Comparison of ENCODE assay signal across 24 cellular contexts in genomic region chr21:45584786-45585185, GRCh38. TPM values are rescaled to one million over a fixed set of nuclear protein-coding genes. Genes with fewer than 3 reads are reported as not detected.
"Had no signal": no experiment of that assay in that cellular context is flagged by ENCODE, and none has a peak within 500 bp of the region (broad histone marks: within the 10 kb centered on the region; RNA-seq: fewer than 3 reads in every experiment).

No MANE protein-coding gene starts in this region.

- H3K9me3 ChIP-seq: colonic mucosa, pancreas had no signal

- H3K36me3 ChIP-seq: breast epithelium, colonic mucosa, gastroesophageal sphincter, neutrophil, pancreas, transverse colon had no signal

- H3K27ac ChIP-seq: breast epithelium, colonic mucosa, gastroesophageal sphincter, neutrophil, pancreas, skin epidermis, transverse colon had no signal

- DNase-seq: activated B cell treated with CpG ODN at 0.5 μM for 24 hours; activated CD4-positive, alpha-beta T cell treated with anti-CD3 and anti-CD28 coated beads for 36 hours; activated CD4-positive, alpha-beta T cell treated with anti-CD3 and anti-CD28 coated beads, Interleukin-2, amount 50 U/mL, for 48 hours; activated naive CD4-positive, alpha-beta T cell treated with anti-CD3 and anti-CD28 coated beads for 36 hours; activated naive CD8-positive, alpha-beta T cell treated with anti-CD3 and anti-CD28 coated beads, Interleukin-2, amount 10 ng/mL, durations not matched to agents 7 days and 5 days; activated T-cell treated with anti-CD3 and anti-CD28 coated beads, Interleukin-2, amount 50 U/mL, for 24 hours; amniotic stem cell; colonic mucosa; hypothalamus; naive thymus-derived CD8-positive, alpha-beta T cell; right cardiac atrium; stimulated activated CD4-positive, alpha-beta T cell treated with anti-CD3 and anti-CD28 coated beads, Interleukin-1b, Interleukin-23, amount 100 ng/mL, for 48 hours; stimulated activated naive CD8-positive, alpha-beta T cell treated with anti-CD3 and anti-CD28 coated beads, Interleukin-15, amount 100 ng/mL, for 72 hours; T-helper 9 cell; transverse colon had no signal

- H3K27ac Mint-ChIP-seq: activated B cell treated with CpG ODN at 0.5 μM for 24 hours; activated CD4-positive, alpha-beta T cell treated with anti-CD3 and anti-CD28 coated beads for 36 hours; activated naive CD4-positive, alpha-beta T cell treated with anti-CD3 and anti-CD28 coated beads for 36 hours; activated naive CD8-positive, alpha-beta T cell treated with anti-CD3 and anti-CD28 coated beads, Interleukin-2, amount 10 ng/mL, durations not matched to agents 7 days and 5 days; activated T-cell treated with anti-CD3 and anti-CD28 coated beads, Interleukin-2, amount 50 U/mL, for 24 hours; activated T-helper 2 cell treated with anti-CD3 and anti-CD28 coated beads, Interferon-gamma antibody, Interleukin-2, Interleukin-4, amounts not matched to agents 10 μg/mL and 5 μg/mL and 100 μg/mL, durations not matched to agents 14 hours and 24 hours and 36 hours; naive thymus-derived CD8-positive, alpha-beta T cell; stimulated activated effector memory CD8-positive, alpha-beta T cell treated with anti-CD3 and anti-CD28 coated beads, Interleukin-12 subunit alpha, Interleukin-12 subunit beta, amount 100 ng/mL, for 72 hours; stimulated activated naive CD8-positive, alpha-beta T cell treated with anti-CD3 and anti-CD28 coated beads, Interleukin-15, amount 100 ng/mL, for 72 hours had no signal

- H3K4me3 ChIP-seq: breast epithelium, colonic mucosa, gastroesophageal sphincter, lung, pancreas, skin epidermis, transverse colon had no signal

- H3K27me3 ChIP-seq: colonic mucosa, pancreas had no signal

- H3K36me3 Mint-ChIP-seq: stimulated activated effector memory CD8-positive, alpha-beta T cell treated with anti-CD3 and anti-CD28 coated beads, Interleukin-12 subunit alpha, Interleukin-12 subunit beta, amount 100 ng/mL, for 72 hours had no signal

- H3K4me3 Mint-ChIP-seq: activated B cell treated with CpG ODN at 0.5 μM for 24 hours; activated CD4-positive, alpha-beta T cell treated with anti-CD3 and anti-CD28 coated beads for 36 hours; activated naive CD4-positive, alpha-beta T cell treated with anti-CD3 and anti-CD28 coated beads for 36 hours; activated naive CD8-positive, alpha-beta T cell treated with anti-CD3 and anti-CD28 coated beads, Interleukin-2, amount 10 ng/mL, durations not matched to agents 7 days and 5 days; activated T-cell treated with anti-CD3 and anti-CD28 coated beads, Interleukin-2, amount 50 U/mL, for 24 hours; naive thymus-derived CD8-positive, alpha-beta T cell; stimulated activated effector memory CD8-positive, alpha-beta T cell treated with anti-CD3 and anti-CD28 coated beads, Interleukin-12 subunit alpha, Interleukin-12 subunit beta, amount 100 ng/mL, for 72 hours; stimulated activated naive CD8-positive, alpha-beta T cell treated with anti-CD3 and anti-CD28 coated beads, Interleukin-15, amount 100 ng/mL, for 72 hours had no signal

- H3K4me1 ChIP-seq: breast epithelium, colonic mucosa, pancreas had no signal

- H3K4me1 Mint-ChIP-seq: activated B cell treated with CpG ODN at 0.5 μM for 24 hours had no signal

- ATAC-seq: activated CD4-positive, alpha-beta T cell treated with anti-CD3 and anti-CD28 coated beads for 36 hours; gastroesophageal sphincter; naive thymus-derived CD8-positive, alpha-beta T cell; pancreas; right cardiac atrium; stimulated activated effector memory CD8-positive, alpha-beta T cell treated with anti-CD3 and anti-CD28 coated beads, Interleukin-12 subunit alpha, Interleukin-12 subunit beta, amount 100 ng/mL, for 72 hours; stimulated activated naive CD8-positive, alpha-beta T cell treated with anti-CD3 and anti-CD28 coated beads, Interleukin-15, amount 100 ng/mL, for 72 hours had no signal

RNA-seq across cellular contexts. Expression of gene PCBP3, which starts 58.7 kb away (rescaled TPM):
- total RNA-seq: activated B cell treated with CpG ODN at 0.5 μM for 24 hours, SK-MEL-5 had no signal
